In the genomic region with DNA sequence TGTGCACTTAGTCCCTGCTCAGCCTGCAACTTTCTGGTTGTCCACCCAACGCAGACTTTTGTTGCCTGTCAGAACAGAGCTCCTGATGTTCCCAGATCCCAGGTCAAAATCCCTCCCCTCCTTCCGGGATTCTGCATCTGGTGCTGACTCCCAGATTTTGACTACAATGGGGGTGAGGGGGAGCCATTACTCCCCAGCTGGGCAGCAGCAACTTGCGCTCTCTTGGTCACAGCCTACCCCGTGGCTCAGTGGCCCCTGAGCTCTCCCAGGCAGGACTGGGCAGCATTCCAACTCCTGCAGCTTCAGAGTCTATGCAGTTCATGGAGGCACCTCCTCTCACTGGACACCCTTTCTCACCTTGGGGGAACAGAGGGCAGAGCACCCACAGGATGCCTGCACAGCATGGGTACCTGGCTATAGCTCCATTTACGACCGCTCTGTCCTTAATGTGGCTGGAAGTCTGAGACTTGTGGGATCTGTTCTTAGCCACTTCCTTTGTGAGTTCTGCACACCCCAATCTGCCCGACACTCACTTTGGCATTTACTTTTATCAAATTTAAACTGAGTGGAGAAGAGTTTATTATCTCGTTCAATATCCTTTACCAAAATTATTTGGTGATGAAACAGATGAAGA, we compare ENCODE assay signal across 33 cellular contexts.
"Had no signal": no experiment of that assay in that cellular context is flagged by ENCODE, and none has a peak within 500 bp of the region (broad histone marks: within the 10 kb centered on the region; RNA-seq: fewer than 3 reads in every experiment).

No MANE protein-coding gene starts in this region.

- H3K27me3 Mint-ChIP-seq: activated B cell treated with CpG ODN at 0.5 μM for 24 hours; activated naive CD8-positive, alpha-beta T cell treated with anti-CD3 and anti-CD28 coated beads, Interleukin-2, amount 50 U/mL, for 24 hours; activated T-helper 17 cell treated with anti-CD3 and anti-CD28 coated beads, Interleukin-2, amount 50 U/mL, for 72 hours had no signal

- H3K9me3 Mint-ChIP-seq: activated B cell treated with CpG ODN at 0.5 μM for 24 hours; activated CD8-positive, alpha-beta T cell treated with anti-CD3 and anti-CD28 coated beads for 36 hours; activated naive CD8-positive, alpha-beta T cell treated with anti-CD3 and anti-CD28 coated beads, Interleukin-2, amount 50 U/mL, for 24 hours; activated T-cell treated with anti-CD3 and anti-CD28 coated beads, Interleukin-2, amount 50 U/mL, for 4 hours had no signal

- H3K4me3 Mint-ChIP-seq: activated B cell treated with CpG ODN at 0.5 μM for 24 hours; activated CD8-positive, alpha-beta T cell treated with anti-CD3 and anti-CD28 coated beads for 36 hours; activated naive CD8-positive, alpha-beta T cell; activated naive CD8-positive, alpha-beta T cell treated with anti-CD3 and anti-CD28 coated beads, Interleukin-2, amount 50 U/mL, for 24 hours; activated T-cell treated with anti-CD3 and anti-CD28 coated beads, Interleukin-2, amount 50 U/mL, for 4 hours; activated T-helper 17 cell treated with anti-CD3 and anti-CD28 coated beads, Interleukin-2, amount 50 U/mL, for 72 hours; effector memory CD8-positive, alpha-beta T cell; T-helper 17 cell; T-helper 2 cell treated with Interferon-gamma antibody and Interleukin-4, amounts not matched to agents 5 μg/mL and 100 μg/mL, for 36 hours had no signal

- H3K4me1 Mint-ChIP-seq: activated B cell treated with CpG ODN at 0.5 μM for 24 hours; activated naive CD8-positive, alpha-beta T cell treated with anti-CD3 and anti-CD28 coated beads, Interleukin-2, amount 50 U/mL, for 24 hours; activated T-helper 17 cell treated with anti-CD3 and anti-CD28 coated beads, Interleukin-2, amount 50 U/mL, for 72 hours; T-helper 17 cell had no signal

- H3K27ac Mint-ChIP-seq: activated B cell treated with CpG ODN at 0.5 μM for 24 hours; activated CD8-positive, alpha-beta T cell treated with anti-CD3 and anti-CD28 coated beads for 36 hours; activated naive CD8-positive, alpha-beta T cell; activated naive CD8-positive, alpha-beta T cell treated with anti-CD3 and anti-CD28 coated beads, Interleukin-2, amount 50 U/mL, for 24 hours; activated T-helper 17 cell treated with anti-CD3 and anti-CD28 coated beads, Interleukin-2, amount 50 U/mL, for 72 hours; effector memory CD8-positive, alpha-beta T cell; T-helper 17 cell; T-helper 2 cell treated with Interferon-gamma antibody and Interleukin-4, amounts not matched to agents 5 μg/mL and 100 μg/mL, for 36 hours had no signal

- ATAC-seq: activated CD4-positive, CD25-positive, alpha-beta regulatory T cell treated with anti-CD3 and anti-CD28 coated beads, Interleukin-2, amount 50 U/mL, for 24 hours; activated CD8-positive, alpha-beta T cell treated with anti-CD3 and anti-CD28 coated beads for 36 hours; activated naive CD8-positive, alpha-beta T cell treated with anti-CD3 and anti-CD28 coated beads, Interleukin-2, amount 50 U/mL, for 24 hours; activated T-cell treated with anti-CD3 and anti-CD28 coated beads, Interleukin-2, amount 50 U/mL, for 4 hours; activated T-helper 17 cell treated with anti-CD3 and anti-CD28 coated beads, Interleukin-2, amount 50 U/mL, for 72 hours; effector memory CD8-positive, alpha-beta T cell; foreskin keratinocyte; T-helper 17 cell had no signal

- H3K36me3 ChIP-seq: adrenal gland, esophagus muscularis mucosa, gastroesophageal sphincter, WERI-Rb-1 had no signal

- H3K36me3 Mint-ChIP-seq: activated naive CD8-positive, alpha-beta T cell had no signal

- H3K27me3 ChIP-seq: adrenal gland, body of pancreas, foreskin keratinocyte had no signal

- H3K4me3 ChIP-seq: adrenal gland, body of pancreas, esophagus muscularis mucosa, gastroesophageal sphincter had no signal

- DNase-seq: activated B cell treated with CpG ODN at 0.5 μM for 24 hours; activated CD4-positive, alpha-beta T cell treated with anti-CD3 and anti-CD28 coated beads for 48 hours; activated CD4-positive, alpha-beta T cell treated with anti-CD3 and anti-CD28 coated beads, Interleukin-2, amount 50 U/mL, for 1 hour; activated CD4-positive, alpha-beta T cell treated with anti-CD3 and anti-CD28 coated beads, Interleukin-2, amount 50 U/mL, for 48 hours; activated CD8-positive, alpha-beta memory T cell treated with anti-CD3 and anti-CD28 coated beads for 24 hours; activated CD8-positive, alpha-beta T cell treated with anti-CD3 and anti-CD28 coated beads for 36 hours; activated effector memory CD4-positive, alpha-beta T cell treated with Interleukin-2 at 50 U/mL for 16 hours; activated gamma-delta T cell treated with Interleukin-2 at 50 U/mL for 16 hours; activated naive CD4-positive, alpha-beta T cell treated with anti-CD3 and anti-CD28 coated beads, Interleukin-2, amount 50 U/mL, for 16 hours; activated naive CD4-positive, alpha-beta T cell treated with Interleukin-2 at 50 U/mL for 16 hours; activated naive CD8-positive, alpha-beta T cell treated with anti-CD3 and anti-CD28 coated beads, Interleukin-2, amount 50 U/mL, for 24 hours; activated T-cell treated with anti-CD3 and anti-CD28 coated beads, Interleukin-2, amount 50 U/mL, for 4 hours; adrenal gland; amygdala; aorta; caudate nucleus; cortex of kidney; dermis blood vessel endothelial cell; effector CD4-positive, alpha-beta T cell; effector memory CD8-positive, alpha-beta T cell; erythroblast; foreskin keratinocyte; T-helper 1 cell; T-helper 17 cell; T1000; WERI-Rb-1 had no signal

- H3K9me3 ChIP-seq: adrenal gland, body of pancreas, esophagus muscularis mucosa, gastroesophageal sphincter had no signal

- H3K4me1 ChIP-seq: adrenal gland, body of pancreas had no signal

- H3K27ac ChIP-seq: adrenal gland, body of pancreas, foreskin keratinocyte, WERI-Rb-1 had no signal
